In genomic region chr20:35739294-35740163, GRCh38 we compare ENCODE assay signal across 7 cellular contexts. TPM values are rescaled to one million over a fixed set of nuclear protein-coding genes. Genes with fewer than 3 reads are reported as not detected.
DNase-seq lines count a peak whose midpoint lies in the region; ATAC-seq and TF ChIP-seq lines count a peak whose summit lies in the region.

No MANE protein-coding gene starts in this region.

- peak overlapping the region; percentile 99 for H3K4me3 Mint-ChIP-seq in natural killer cell

- peaks cover 90% of the 10 kb centered on the region for H3K79me2 ChIP-seq in OCI-LY7 (ENCODE audit: insufficient read depth, low read depth, low read length)

- BruUV-seq in OCI-LY7 (replicated peaks; lab: Mats Ljungman, UMichigan), result no TSS peak

- peak; percentile 20 for DNase-seq in GM13976 (ENCODE audit: low spot score)
- DNase-seq in OCI-LY7 (ENCODE audit: low spot score), result peak; percentile 50
- DNase-seq in coronary artery (ENCODE audit: low spot score), result no peak
- no peak for DNase-seq in natural killer cell
- no peak for DNase-seq in lower leg skin (ENCODE audit: low spot score in 2 of 2)
- DNase-seq in D341Med (ENCODE audit: low spot score), result no peak

- H3K27me3 Mint-ChIP-seq in natural killer cell (ENCODE audit: low read depth in 2 of 2), result no peaks in the 10 kb centered on the region

- intact Hi-C loops in OCI-LY7 (cut with micrococcal nuclease; ENCODE audit: unreplicated experiment) (loop anchor here (2.0 to 5.0 kb wide), 4 partner anchors 37 to 213 kb away; partner anchors contain the start of genes CPNE1, RBM12 and SCAND1), natural killer cell (cut with micrococcal nuclease) (loop anchor here (2.0 to 5.0 kb wide), 5 partner anchors 17 to 213 kb away; partner anchors contain the start of genes ERGIC3 and SCAND1), lower leg skin (cut with DNase I; ENCODE audit: low total_unique reads) (no loop called here)

- WGBS in lower leg skin, 2 donors, result 47 to 50% methylated on average over 7 of the region's 7 CpGs

- in situ Hi-C loops in GM13976 (cut with MboI; ENCODE audit: low sequenced_read_pairs, unreplicated experiment), result no loop called here

- H2AFZ ChIP-seq in OCI-LY7 (ENCODE audit: low read length), result no peak overlapping the region

- H3K36me3 ChIP-seq in OCI-LY7 (ENCODE audit: insufficient read depth, low read length), result peaks cover 75% of the 10 kb centered on the region

- H4K20me1 ChIP-seq in OCI-LY7 (ENCODE audit: insufficient read depth, low read length), result peaks cover 50% of the 10 kb centered on the region

- TF ChIP-seq CTCF in GM13976 (IDR thresholded peaks at IDR 0.05; ENCODE audit: borderline replicate concordance, control extremely low read depth, extremely low read depth, insufficient read depth, missing control alignments) (no peak), OCI-LY7 (conservative IDR thresholded peaks at IDR 0.05; ENCODE audit: low read length) (peak; percentile 74), coronary artery (IDR thresholded peaks at IDR 0.05) (no peak), natural killer cell (IDR thresholded peaks at IDR 0.05) (peak; percentile 42), lower leg skin (IDR thresholded peaks at IDR 0.05) (no peak)

- H3K27ac ChIP-seq in OCI-LY7 (ENCODE audit: low read depth, low read length, poor library complexity, severe bottlenecking) (no peak overlapping the region), coronary artery (peak overlapping the region in 1 of 2 donors; percentile 100)

- peak overlapping the region; percentile 95 for H3K4me3 ChIP-seq in OCI-LY7 (ENCODE audit: low read depth, low read length, poor library complexity, severe bottlenecking)
- peak overlapping the region; percentile 84 for H3K4me3 ChIP-seq in coronary artery
- no peak overlapping the region for H3K4me3 ChIP-seq in lower leg skin (ENCODE audit: low read depth, poor library complexity, severe bottlenecking)

- peak overlapping the region; percentile 98 to 99 for H3K27ac Mint-ChIP-seq in natural killer cell

- TF ChIP-seq POLR2A in lower leg skin (IDR thresholded peaks at IDR 0.05), result no peak

- H3K4me2 ChIP-seq in OCI-LY7 (ENCODE audit: low read length), result peak overlapping the region; percentile 81

- CTCF ChIA-PET in OCI-LY7 (lab: Charles Lee; ENCODE audit: unreplicated experiment), result interaction anchor here (0.7 kb wide), 1 partner anchor 32 kb away, joined by 5 read pairs; the partner anchor contains the start of gene PHF20

- H3K9me3 Mint-ChIP-seq in natural killer cell, result no peaks in the 10 kb centered on the region

- POLR2A ChIA-PET in OCI-LY7 (lab: Charles Lee), result interaction anchor here (0.6 to 1.2 kb wide), 7 partner anchors 9 to 282 kb away, joined by 3 to 6 read pairs (median 4); no protein-coding TSS in a partner anchor

- no peaks in the 10 kb centered on the region for H3K9me2 ChIP-seq in OCI-LY7 (ENCODE audit: insufficient read depth, low read length)

- H3K9me3 ChIP-seq in OCI-LY7 (ENCODE audit: low read length), result no peaks in the 10 kb centered on the region

- ATAC-seq in natural killer cell (peak in 1 of 3 donors; percentile 12), HG03039 (IDR thresholded peaks at IDR 0.05; ENCODE audit: unreplicated experiment) (no peak)

- H3K36me3 Mint-ChIP-seq in natural killer cell, result peaks cover 31% of the 10 kb centered on the region

- peaks cover 52% of the 10 kb centered on the region for H3K4me1 ChIP-seq in OCI-LY7 (ENCODE audit: insufficient read depth, low read length, poor library complexity, severe bottlenecking)

- H3K4me1 Mint-ChIP-seq in natural killer cell, result peaks cover 68 to 70% of the 10 kb centered on the region in 2 donors

RNA-seq across cellular contexts. Expression of gene RBM39, which starts 2.5 kb away (rescaled TPM):
- total RNA-seq in OCI-LY7 (2014; rRNA removed; shearing (Covaris generic)), result 346 and 448 TPM in 2 replicates
- total RNA-seq in OCI-LY7 (2022) (429 and 431 TPM in 2 replicates), natural killer cell (1,000 to 10,000 TPM; 1,431 to 1,555 (median 1,445) TPM), lower leg skin (100 to 1,000 TPM; 165 to 303 (median 188) TPM)

RNA-seq across cellular contexts. Expression of gene PHF20, which starts 32.3 kb away (rescaled TPM):
- total RNA-seq in OCI-LY7 (2014; rRNA removed; shearing (Covaris generic)), result 37.9 and 43.6 TPM in 2 replicates
- total RNA-seq in OCI-LY7 (2022), result 47.8 and 51.4 TPM in 2 replicates
- total RNA-seq in natural killer cell, result 100 to 1,000 TPM; 151 to 165 (median 161) TPM
- 10 to 100 TPM; 30.5 to 53.3 (median 33.4) TPM for total RNA-seq in lower leg skin

RNA-seq across cellular contexts. Expression of gene ROMO1, which starts 40.3 kb away (rescaled TPM):
- 393 and 411 TPM in 2 replicates for total RNA-seq in OCI-LY7 (2014; rRNA removed; shearing (Covaris generic))
- total RNA-seq in OCI-LY7 (2022) (109 and 164 TPM in 2 replicates), natural killer cell (10 to 100 TPM; 38.3 to 49.7 (median 40.5) TPM), lower leg skin (100 to 1,000 TPM in 3 of 4 donors, 10 to 100 TPM in 1; 57.4 to 242 (median 150) TPM)

RNA-seq across cellular contexts. Expression of gene NFS1, which starts 40.4 kb away (rescaled TPM):
- total RNA-seq in OCI-LY7 (2014; rRNA removed; shearing (Covaris generic)), result 32.8 and 56.2 TPM in 2 replicates
- 41.3 and 43.4 TPM in 2 replicates for total RNA-seq in OCI-LY7 (2022)
- 10 to 100 TPM; 11.3 to 20.8 (median 16.0) TPM for total RNA-seq in natural killer cell
- 10 to 100 TPM; 39.6 to 48.4 (median 44.0) TPM for total RNA-seq in lower leg skin

Comparison
In these comparisons a context has a peak if more than half of its experiments do, and no peak if none do; other contexts are left out.
1. DNase-seq: peak in GM13976 (single experiment) and OCI-LY7 (single experiment); none in coronary artery (single experiment), natural killer cell (single experiment), lower leg skin (0 of 2) and D341Med (single experiment).
2. CTCF ChIP-seq: peak in OCI-LY7 (single experiment) and natural killer cell (single experiment); none in GM13976 (single experiment), coronary artery (single experiment) and lower leg skin (0 of 3).